ENCODE assay signal across 7 cellular contexts in the genomic region with DNA sequence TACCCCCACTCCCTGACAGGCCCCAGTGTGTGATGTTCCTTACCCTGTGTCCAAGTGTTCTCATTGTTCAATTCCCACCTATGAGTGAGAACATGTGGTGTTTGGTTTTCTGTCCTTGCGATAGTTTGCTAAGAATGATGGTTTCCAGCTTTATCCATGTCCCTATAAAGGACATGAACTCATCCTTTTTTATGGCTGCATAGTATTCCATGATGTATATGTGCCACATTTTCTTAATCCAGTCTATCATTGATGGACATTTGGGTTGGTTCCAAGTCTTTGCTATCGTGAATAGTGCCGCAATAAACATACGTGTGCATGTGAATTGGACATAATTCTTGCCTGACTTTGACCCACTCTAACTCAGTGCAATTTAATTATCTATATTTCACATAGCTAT. TPM values are rescaled to one million over a fixed set of nuclear protein-coding genes. Genes with fewer than 3 reads are reported as not detected.
DNase-seq lines count a peak whose midpoint lies in the region; ATAC-seq, FAIRE-seq and TF ChIP-seq lines count a peak whose summit lies in the region.
"Not testable (repeated sequence)": the region's sequence is repeated elsewhere in the genome, so short reads cannot be mapped to it uniquely, and the experiment has no call there.

No MANE protein-coding gene starts in this region.

- H3K4me3 Mint-ChIP-seq in T-cell: peak overlapping the region; percentile 12 to 99 (median 34)
- H3K4me3 Mint-ChIP-seq in activated CD8-positive, alpha-beta T cell treated with anti-CD3 and anti-CD28 coated beads, Interleukin-2, amount 10 ng/mL, durations not matched to agents 7 days and 5 days: peak overlapping the region; percentile 87
- H3K4me3 Mint-ChIP-seq in activated naive CD4-positive, alpha-beta T cell treated with anti-CD3 and anti-CD28 coated beads for 36 hours: peak overlapping the region; percentile 3
- H3K4me3 Mint-ChIP-seq in natural killer cell: peak overlapping the region; percentile 21
- H3K4me3 Mint-ChIP-seq in osteocyte (ENCODE audit: unreplicated experiment): peak overlapping the region; percentile 10

- not testable (repeated sequence) for H3K27me3 Mint-ChIP-seq in T-cell; activated CD8-positive, alpha-beta T cell treated with anti-CD3 and anti-CD28 coated beads, Interleukin-2, amount 10 ng/mL, durations not matched to agents 7 days and 5 days (ENCODE audit: low read depth); activated naive CD4-positive, alpha-beta T cell treated with anti-CD3 and anti-CD28 coated beads for 36 hours (ENCODE audit: low read depth); natural killer cell (ENCODE audit: low read depth in 2 of 2); osteocyte (ENCODE audit: unreplicated experiment)

- not testable (repeated sequence) for H3K27ac ChIP-seq in DND-41 (ENCODE audit: low read length); K562 (ENCODE audit: extremely low read depth, low read depth, low read length)

- intact Hi-C loops in activated naive CD4-positive, alpha-beta T cell treated with anti-CD3 and anti-CD28 coated beads for 36 hours (cut with micrococcal nuclease): loop anchor here (5.0 kb wide), 2 partner anchors 239 to 391 kb away; a partner anchor contains a TSS
- intact Hi-C loops in K562 (cut with micrococcal nuclease); natural killer cell (cut with micrococcal nuclease): not testable (repeated sequence)

- not testable (repeated sequence) for H3K27me3 ChIP-seq in DND-41 (ENCODE audit: insufficient read depth, low read length, poor library complexity); K562 (ENCODE audit: control insufficient read depth in 2 of 2, insufficient read depth in 2 of 2, low read length in 2 of 2)

- not testable (repeated sequence) for H3K9ac ChIP-seq in DND-41 (ENCODE audit: low read depth, low read length); K562 (ENCODE audit: insufficient read depth in 1 of 2, low read depth in 2 of 2, low read length in 2 of 2)

- not testable (repeated sequence) for H3K9me3 ChIP-seq in DND-41 (ENCODE audit: insufficient read depth, low read length, severe bottlenecking); K562 (replicated peaks; ENCODE audit: control insufficient read depth, insufficient read depth, low read depth, low read length)

- H4K20me1 ChIP-seq in DND-41 (ENCODE audit: insufficient read depth, low read length); K562 (replicated peaks; ENCODE audit: control insufficient read depth, insufficient read depth, low read length): not testable (repeated sequence)

- POLR2A ChIA-PET in T-cell (lab: Charles Lee); activated CD8-positive, alpha-beta T cell treated with anti-CD3 and anti-CD28 coated beads, Interleukin-2, amount 10 ng/mL, durations not matched to agents 7 days and 5 days (lab: Charles Lee); K562 (lab: Yijun Ruan, JAX): not testable (repeated sequence)

- not testable (repeated sequence) for H3K4me3 ChIP-seq in DND-41 (ENCODE audit: low read depth in 1 of 2, low read length in 2 of 2); K562

- TF ChIP-seq EP300 in K562 (IDR thresholded peaks at IDR 0.05; ENCODE audit: low read length): not testable (repeated sequence)

- H3K36me3 Mint-ChIP-seq in T-cell: peaks cover 16% of the 10 kb centered on the region
- peaks cover 32% of the 10 kb centered on the region for H3K36me3 Mint-ChIP-seq in activated CD8-positive, alpha-beta T cell treated with anti-CD3 and anti-CD28 coated beads, Interleukin-2, amount 10 ng/mL, durations not matched to agents 7 days and 5 days (ENCODE audit: low read depth)
- peaks cover 18% of the 10 kb centered on the region for H3K36me3 Mint-ChIP-seq in activated naive CD4-positive, alpha-beta T cell treated with anti-CD3 and anti-CD28 coated beads for 36 hours (ENCODE audit: low read depth)
- not testable (repeated sequence) for H3K36me3 Mint-ChIP-seq in natural killer cell
- H3K36me3 Mint-ChIP-seq in osteocyte (ENCODE audit: unreplicated experiment): peaks cover 15% of the 10 kb centered on the region

- not testable (repeated sequence) for H3K9me1 ChIP-seq in K562 (ENCODE audit: control insufficient read depth, insufficient read depth, low read length)

- H3K79me2 ChIP-seq in DND-41 (ENCODE audit: insufficient read depth, low read length): peaks cover 46% of the 10 kb centered on the region
- peaks cover 30% of the 10 kb centered on the region for H3K79me2 ChIP-seq in K562 (ENCODE audit: control insufficient read depth, insufficient read depth, low read length)

- TF ChIP-seq CTCF in DND-41 (IDR thresholded peaks at IDR 0.05; ENCODE audit: borderline replicate concordance, extremely low read depth, low read length, poor library complexity, severe bottlenecking); K562 (IDR thresholded peaks at IDR 0.05 in 2 of 3, conservative IDR thresholded peaks at IDR 0.05 in 1 of 3; ENCODE audit: insufficient read depth in 2 of 3, low read depth in 1 of 3, low read length in 3 of 3); natural killer cell (IDR thresholded peaks at IDR 0.05); osteocyte (IDR thresholded peaks at IDR 0.05): not testable (repeated sequence)

- CTCF ChIA-PET in T-cell (lab: Charles Lee); activated CD8-positive, alpha-beta T cell treated with anti-CD3 and anti-CD28 coated beads, Interleukin-2, amount 10 ng/mL, durations not matched to agents 7 days and 5 days (lab: Charles Lee); activated naive CD4-positive, alpha-beta T cell treated with anti-CD3 and anti-CD28 coated beads for 36 hours (lab: Charles Lee); K562 (lab: Yijun Ruan, JAX; ENCODE audit: low intra/inter-chr PET ratio): not testable (repeated sequence)

- peak overlapping the region; percentile 82; the same call in 1 of the 2 replicates for H3K4me2 ChIP-seq in DND-41 (ENCODE audit: insufficient read depth, low read length)
- not testable (repeated sequence) for H3K4me2 ChIP-seq in K562 (ENCODE audit: insufficient read depth, low read length)

- FAIRE-seq in K562 (lab: Jason Lieb, UNC): not testable (repeated sequence)

- not testable (repeated sequence) for H2AFZ ChIP-seq in DND-41 (ENCODE audit: low read depth, low read length); K562 (ENCODE audit: low read depth, low read length)

- not testable (repeated sequence) for TF ChIP-seq POLR2A in K562 (conservative IDR thresholded peaks at IDR 0.05)

- not testable (repeated sequence) for H3K36me3 ChIP-seq in DND-41 (ENCODE audit: insufficient read depth, low read length); K562 (ENCODE audit: control insufficient read depth, insufficient read depth, low read length)

- DNase-seq in DND-41; T-cell; activated CD8-positive, alpha-beta T cell treated with anti-CD3 and anti-CD28 coated beads, Interleukin-2, amount 10 ng/mL, durations not matched to agents 7 days and 5 days; activated naive CD4-positive, alpha-beta T cell treated with anti-CD3 and anti-CD28 coated beads for 36 hours; K562 (ENCODE audit: extremely low read depth in 1 of 4, low spot score in 3 of 4); natural killer cell; osteocyte (ENCODE audit: extremely low spot score, unreplicated experiment): not testable (repeated sequence)

- 36% methylated on average over 3 of the region's 4 CpGs for WGBS in K562 (ENCODE audit: insufficient coverage, low coverage, missing lambda C conversion rate)

- not testable (repeated sequence) for TF ChIP-seq RAD21 in K562 (CRISPR knock-in tag; conservative IDR thresholded peaks at IDR 0.05 in 1 of 2, IDR thresholded peaks at IDR 0.05 in 1 of 2)

- BruUV-seq in K562 (replicated peaks; lab: Mats Ljungman, UMichigan): not testable (repeated sequence)

- in situ Hi-C loops in K562 (cut with MboI): not testable (repeated sequence)

- peaks cover 0 to 12% (median 8%) of the 10 kb centered on the region in 3 donors for H3K9me3 Mint-ChIP-seq in T-cell
- H3K9me3 Mint-ChIP-seq in activated CD8-positive, alpha-beta T cell treated with anti-CD3 and anti-CD28 coated beads, Interleukin-2, amount 10 ng/mL, durations not matched to agents 7 days and 5 days (ENCODE audit: insufficient read depth): peaks cover 13% of the 10 kb centered on the region
- peaks cover 24% of the 10 kb centered on the region for H3K9me3 Mint-ChIP-seq in activated naive CD4-positive, alpha-beta T cell treated with anti-CD3 and anti-CD28 coated beads for 36 hours
- not testable (repeated sequence) for H3K9me3 Mint-ChIP-seq in natural killer cell
- H3K9me3 Mint-ChIP-seq in osteocyte (ENCODE audit: unreplicated experiment): peaks cover 19% of the 10 kb centered on the region

- H3K4me1 Mint-ChIP-seq in T-cell: peaks cover 29 to 32% (median 32%) of the 10 kb centered on the region in 3 donors
- H3K4me1 Mint-ChIP-seq in activated CD8-positive, alpha-beta T cell treated with anti-CD3 and anti-CD28 coated beads, Interleukin-2, amount 10 ng/mL, durations not matched to agents 7 days and 5 days (ENCODE audit: low read depth): peaks cover 27% of the 10 kb centered on the region
- peaks cover 21% of the 10 kb centered on the region for H3K4me1 Mint-ChIP-seq in activated naive CD4-positive, alpha-beta T cell treated with anti-CD3 and anti-CD28 coated beads for 36 hours (ENCODE audit: low read depth)
- peaks cover 32 to 37% of the 10 kb centered on the region in 2 donors for H3K4me1 Mint-ChIP-seq in natural killer cell
- H3K4me1 Mint-ChIP-seq in osteocyte (ENCODE audit: unreplicated experiment): peaks cover 23% of the 10 kb centered on the region

- not testable (repeated sequence) for H3K27ac Mint-ChIP-seq in T-cell; activated CD8-positive, alpha-beta T cell treated with anti-CD3 and anti-CD28 coated beads, Interleukin-2, amount 10 ng/mL, durations not matched to agents 7 days and 5 days; activated naive CD4-positive, alpha-beta T cell treated with anti-CD3 and anti-CD28 coated beads for 36 hours; osteocyte (ENCODE audit: unreplicated experiment)
- H3K27ac Mint-ChIP-seq in natural killer cell: peak overlapping the region in 1 of 2 donors; percentile 96

- ATAC-seq in DND-41 (ENCODE audit: insufficient read depth, low read depth); T-cell (replicated peaks in 1 of 4); activated CD8-positive, alpha-beta T cell treated with anti-CD3 and anti-CD28 coated beads, Interleukin-2, amount 10 ng/mL, durations not matched to agents 7 days and 5 days; K562; natural killer cell: not testable (repeated sequence)

- H3K4me1 ChIP-seq in DND-41 (ENCODE audit: insufficient read depth, low read length): peaks cover 25% of the 10 kb centered on the region
- H3K4me1 ChIP-seq in K562 (replicated peaks in 1 of 2; ENCODE audit: control insufficient read depth in 2 of 2, insufficient read depth in 2 of 2, low read length in 2 of 2): not testable (repeated sequence)

RNA-seq across cellular contexts. Expression of a gene that starts 1.7 kb away (rescaled TPM):
- 10 to 100 TPM in 3 of 5 donors, 1 to 10 TPM in 2; 9.5 to 28.2 (median 26.2) TPM for total RNA-seq in T-cell
- 10 to 100 TPM; 10.3 to 11.6 TPM for total RNA-seq in activated CD8-positive, alpha-beta T cell treated with anti-CD3 and anti-CD28 coated beads, Interleukin-2, amount 10 ng/mL, durations not matched to agents 7 days and 5 days
- 1 to 10 TPM; 6.4 to 7.3 TPM for total RNA-seq in activated naive CD4-positive, alpha-beta T cell treated with anti-CD3 and anti-CD28 coated beads for 36 hours
- 6.0 and 12.5 TPM in 2 replicates for total RNA-seq in K562 (2011; cell fraction: chromatin; rRNA removed; ENCODE audit: low replicate concordance)
- total RNA-seq in K562 (2011; cell fraction: nucleolus; rRNA removed): 6.6 and 7.0 TPM in 2 replicates
- 4.4 and 9.2 TPM in 2 replicates for total RNA-seq in K562 (2011; cell fraction: nucleoplasm; rRNA removed)
- total RNA-seq in K562 (2014; rRNA removed): 3.8 and 5.1 TPM in 2 replicates
- 7.2 and 9.0 TPM in 2 replicates for total RNA-seq in K562 (2014; rRNA removed; fragmentation: Illumina TruSeq; extraction: Trizol)
- 4.5 and 4.7 TPM in 2 replicates for total RNA-seq in K562 (2015; rRNA removed; fragmentation: Illumina TruSeq; extraction: Trizol)
- total RNA-seq in K562 (2021): 6.7 and 8.5 TPM in 2 replicates
- 2.0 and 4.3 TPM in 2 replicates for polyA plus RNA-seq in K562 (2011; rRNA removed)
- 0.58 and 2.2 TPM in 2 replicates for polyA plus RNA-seq in K562 (2011; cell fraction: cytosol; rRNA removed)
- polyA plus RNA-seq in K562 (2011; cell fraction: nucleus; rRNA removed): 1.6 and 1.9 TPM in 2 replicates
- 2.9 and 3.7 TPM in 2 replicates for polyA plus RNA-seq in K562 (2012)
- 5.1 and 5.4 TPM in 2 replicates for polyA plus RNA-seq in K562 (2014; fragmentation: Illumina TruSeq; extraction: Trizol)
- 1 to 10 TPM; 5.8 to 6.0 TPM for polyA plus RNA-seq in K562 (2014; fragmentation: Nextera tagmentation; extraction: Ambion mirVana)
- polyA plus RNA-seq in K562 (2014; rRNA removed): 2.6 and 3.0 TPM in 2 replicates
- 5.4 and 11.6 TPM in 2 replicates for polyA minus RNA-seq in K562 (2011; rRNA and poly(A)+ RNA removed)
- polyA minus RNA-seq in K562 (2011; cell fraction: cytosol; rRNA and poly(A)+ RNA removed): 1.8 and 5.4 TPM in 2 replicates
- 4.4 and 5.9 TPM in 2 replicates for polyA minus RNA-seq in K562 (2011; cell fraction: nucleus; rRNA and poly(A)+ RNA removed)
- total RNA-seq in natural killer cell: 10 to 100 TPM in 2 of 3 donors, 1 to 10 TPM in 1; 6.4 to 15.6 (median 10.2) TPM
- 11.9 and 12.0 TPM in 2 replicates for total RNA-seq in osteocyte

Comparison
In these comparisons a context has a peak if more than half of its experiments do, and no peak if none do; other contexts are left out.
1. H3K4me3 Mint-ChIP-seq: peak in every context shown above with its lines; median percentile 87 in activated CD8-positive, alpha-beta T cell treated with anti-CD3 and anti-CD28 coated beads, Interleukin-2, amount 10 ng/mL, durations not matched to agents 7 days and 5 days; 34 in T-cell; 21 in natural killer cell; 10 in osteocyte; 3 in activated naive CD4-positive, alpha-beta T cell treated with anti-CD3 and anti-CD28 coated beads for 36 hours.